Comparison of ENCODE assay signal across 8 cellular contexts in the genomic region with DNA sequence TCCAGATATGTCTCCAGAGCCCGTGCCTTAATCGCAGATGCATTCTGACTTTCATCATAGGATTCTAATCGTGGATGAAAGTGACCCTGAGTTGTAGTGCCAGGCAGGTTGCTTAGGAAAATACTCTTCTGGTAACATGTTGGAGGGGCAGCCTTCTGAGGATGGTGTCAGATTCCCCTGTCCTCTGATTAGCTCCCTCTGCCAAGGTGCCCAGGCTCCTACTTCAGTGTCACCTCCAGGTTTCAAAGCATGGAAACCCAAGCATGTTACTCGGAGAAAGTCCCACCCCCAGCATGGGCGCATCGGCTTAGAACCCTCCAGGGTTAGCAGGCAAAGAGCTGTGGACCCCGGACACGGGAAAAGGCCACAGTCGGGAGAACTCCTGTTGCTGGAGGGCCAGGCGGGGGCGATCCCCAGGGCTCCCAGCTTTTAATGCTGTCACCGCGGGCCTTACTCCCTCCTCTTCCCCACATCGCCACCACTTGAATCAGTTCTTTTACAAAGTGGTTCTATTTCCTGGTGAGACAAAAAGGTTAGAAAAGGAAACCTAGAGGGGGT. TPM values are rescaled to one million over a fixed set of nuclear protein-coding genes. Genes with fewer than 3 reads are reported as not detected.
DNase-seq lines count a peak whose midpoint lies in the region; ATAC-seq and TF ChIP-seq lines count a peak whose summit lies in the region.

No MANE protein-coding gene starts in this region.

- peak; percentile 5 for ATAC-seq in HG02798 (IDR thresholded peaks at IDR 0.05; ENCODE audit: poor library complexity, unreplicated experiment)

- no peaks in the 10 kb centered on the region for H3K79me2 ChIP-seq in osteoblast (ENCODE audit: insufficient read depth, low read length)

- H3K9me3 ChIP-seq in esophagus muscularis mucosa: no peaks in the 10 kb centered on the region
- no peaks in the 10 kb centered on the region for H3K9me3 ChIP-seq in osteoblast (ENCODE audit: low read depth, low read length)

- CTCF ChIA-PET in RWPE1 (lab: Yijun Ruan, JAX): interaction anchor here (0.7 to 0.9 kb wide), 2 partner anchors 106 to 379 kb away, joined by 4 to 5 read pairs; no protein-coding TSS in a partner anchor

- H3K27me3 ChIP-seq in esophagus muscularis mucosa (no peaks in the 10 kb centered on the region), osteoblast (ENCODE audit: insufficient read depth, low read length) (no peaks in the 10 kb centered on the region)

- peak overlapping the region; percentile 93 for H3K4me2 ChIP-seq in osteoblast (ENCODE audit: insufficient read depth, low read length)

- TF ChIP-seq POLR2A in esophagus muscularis mucosa (IDR thresholded peaks at IDR 0.05; ENCODE audit: low read depth): no peak

- peaks cover 9% of the 10 kb centered on the region for H4K20me1 ChIP-seq in osteoblast (ENCODE audit: insufficient read depth, low read length)

- intact Hi-C loops in esophagus muscularis mucosa (cut with DNase I): no loop called here

- no peak for TF ChIP-seq EP300 in esophagus muscularis mucosa (IDR thresholded peaks at IDR 0.05)

- H3K4me1 ChIP-seq in esophagus muscularis mucosa (peaks cover 11 to 20% (median 17%) of the 10 kb centered on the region in 4 donors), osteoblast (ENCODE audit: insufficient read depth, low read length) (peaks cover 7% of the 10 kb centered on the region)

- POLR2A ChIA-PET in RWPE1 (lab: Yijun Ruan, JAX; ENCODE audit: low non-redundant PET): no interaction called here

- H3K27ac ChIP-seq in RWPE1: peak overlapping the region; percentile 79
- peak overlapping the region; percentile 57 to 71 (median 64) for H3K27ac ChIP-seq in esophagus muscularis mucosa (replicated peaks in 1 of 4)
- H3K27ac ChIP-seq in osteoblast (ENCODE audit: low read depth, low read length): no peak overlapping the region

- H2AFZ ChIP-seq in osteoblast (ENCODE audit: low read length): peak overlapping the region; percentile 82

- TF ChIP-seq CTCF in RWPE1 (conservative IDR thresholded peaks at IDR 0.05; ENCODE audit: low read depth): no peak
- no peak for TF ChIP-seq CTCF in esophagus muscularis mucosa (IDR thresholded peaks at IDR 0.05)
- no peak for TF ChIP-seq CTCF in osteoblast (IDR thresholded peaks at IDR 0.05; ENCODE audit: extremely low read depth, low read depth, low read length)

- H3K4me3 ChIP-seq in esophagus muscularis mucosa (peak overlapping the region; percentile 53 to 65 (median 60)), osteoblast (ENCODE audit: insufficient read depth, low read length) (peak overlapping the region; percentile 82)

- 28% methylated on average over 8 of the region's 14 CpGs for WGBS in esophagus muscularis mucosa

- H3K36me3 ChIP-seq in esophagus muscularis mucosa (no peaks in the 10 kb centered on the region), osteoblast (ENCODE audit: insufficient read depth, low read length) (no peaks in the 10 kb centered on the region)

- DNase-seq in COLO668 (lab: John Stamatoyannopoulos, UW; ENCODE audit: unreplicated experiment) (peak; percentile 63), RWPE1 (ENCODE audit: low spot score) (no peak), esophagus muscularis mucosa (ENCODE audit: extremely low spot score) (no peak), osteoblast (ENCODE audit: insufficient read length, low spot score, missing footprints) (no peak), SIG-M5 (lab: John Stamatoyannopoulos, UW) (no peak), NCI-H1048 (lab: John Stamatoyannopoulos, UW) (no peak)
- no peak for DNase-seq in effector CD4-positive, alpha-beta T cell

RNA-seq across cellular contexts. Expression of gene TRIM2, which starts 44.5 kb away (rescaled TPM):
- total RNA-seq in esophagus muscularis mucosa (10 to 100 TPM; 28.3 to 36.9 (median 30.4) TPM), osteoblast (39.8 and 54.5 TPM in 2 replicates)
